Comparison of ENCODE assay signal across 14 cellular contexts in the genomic region with DNA sequence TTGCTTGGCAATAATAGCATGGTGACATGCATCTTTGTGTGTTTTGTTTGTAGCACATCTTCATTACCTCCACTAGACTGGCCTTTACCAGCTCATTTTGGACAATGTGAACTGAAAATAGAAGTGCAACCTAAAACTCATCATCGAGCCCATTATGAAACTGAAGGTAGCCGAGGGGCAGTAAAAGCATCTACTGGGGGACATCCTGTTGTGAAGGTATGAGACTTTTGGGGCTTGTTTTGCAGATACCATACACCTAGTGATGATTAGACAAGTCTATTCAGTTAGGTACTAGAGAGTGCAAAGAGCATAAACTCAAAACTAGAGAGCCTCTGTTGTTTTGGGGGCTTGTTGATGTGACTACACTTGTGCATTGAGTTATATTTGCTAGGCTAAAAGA. TPM values are rescaled to one million over a fixed set of nuclear protein-coding genes. Genes with fewer than 3 reads are reported as not detected.
DNase-seq lines count a peak whose midpoint lies in the region; ATAC-seq, FAIRE-seq and TF ChIP-seq lines count a peak whose summit lies in the region.
"Had no signal": no experiment of that assay in that cellular context is flagged by ENCODE, and none has a peak within 500 bp of the region (broad histone marks: within the 10 kb centered on the region; RNA-seq: fewer than 3 reads in every experiment).

No MANE protein-coding gene starts in this region.

- no peak overlapping the region for H3K4me3 Mint-ChIP-seq in immature natural killer cell
- H3K4me3 Mint-ChIP-seq: CD14-positive monocyte, naive B cell had no signal

- ATAC-seq in HG03159 (IDR thresholded peaks at IDR 0.05; ENCODE audit: unreplicated experiment) (peak; percentile 64), sciatic nerve (no peak), HG03571 (IDR thresholded peaks at IDR 0.05; ENCODE audit: unreplicated experiment) (no peak)
- ATAC-seq: left ventricle myocardium superior had no signal

- peaks cover 65 to 81% of the 10 kb centered on the region in 2 donors for H3K4me1 Mint-ChIP-seq in immature natural killer cell

- peak overlapping the region in 5 of 6 donors; percentile 9 to 69 (median 54) for H3K27ac Mint-ChIP-seq in immature natural killer cell

- intact Hi-C loops in sciatic nerve (cut with DNase I), result no loop called here

- TF ChIP-seq POLR2A in GM12891 (IDR thresholded peaks at IDR 0.05; ENCODE audit: low read depth, low read length), result no peak

- no peaks in the 10 kb centered on the region for H3K27me3 Mint-ChIP-seq in immature natural killer cell (ENCODE audit: low read depth in 3 of 3)
- H3K27me3 Mint-ChIP-seq: naive B cell had no signal

- DNase-seq in GM12891 (ENCODE audit: insufficient read length, low spot score) (no peak), GM19239 (ENCODE audit: insufficient read length, low spot score) (peak; percentile 10), immature natural killer cell (no peak), sciatic nerve (ENCODE audit: low spot score) (no peak), HEK293T (ENCODE audit: extremely low spot score) (no peak)
- DNase-seq: activated gamma-delta T cell treated with Interleukin-2 at 50 U/mL for 16 hours; left ventricle myocardium superior; naive B cell; NCI-H2029 treated with DMSO at 0.1 percent for 48 hours; NCI-H748 treated with DMSO at 0.1 percent for 48 hours; stimulated activated CD4-positive, alpha-beta T cell treated with anti-CD3 and anti-CD28 coated beads, Interleukin-1b, Interleukin-23, amount 100 ng/mL, for 48 hours had no signal

- no peaks in the 10 kb centered on the region for H3K9me3 Mint-ChIP-seq in immature natural killer cell
- H3K9me3 Mint-ChIP-seq: CD14-positive monocyte, naive B cell had no signal

- peaks cover 0 to 12% (median 4%) of the 10 kb centered on the region in 3 donors for H3K36me3 Mint-ChIP-seq in immature natural killer cell
- H3K36me3 Mint-ChIP-seq: naive B cell had no signal

- FAIRE-seq in GM12891 (lab: Jason Lieb, UNC), result peak; percentile 79
- FAIRE-seq in GM19239 (lab: Jason Lieb, UNC), result peak; percentile 93

- POLR2A ChIA-PET in HEK293T (lab: Yijun Ruan, JAX), result interaction anchor here (0.6 kb wide), 1 partner anchor 16 kb away, joined by 6 read pairs; no protein-coding TSS in a partner anchor

- CTCF ChIA-PET in HEK293T (lab: Yijun Ruan, JAX), result interaction anchor here (0.6 kb wide), 1 partner anchor 290 kb away, joined by 3 read pairs; no protein-coding TSS in a partner anchor

TF ChIP-seq in GM12891, 5 proteins besides CTCF, POLR2A, EP300 and RAD21:
- TF ChIP-seq SPI1 (IDR thresholded peaks at IDR 0.05; ENCODE audit: low read depth, low read length) (0 out of 2 replicates have a peak, but pooled peaks have one; percentile 8), POU2F2 (IDR thresholded peaks at IDR 0.05; ENCODE audit: low read depth, low read length) (no peak)

TF ChIP-seq in HEK293T, 16 proteins besides CTCF, POLR2A, EP300 and RAD21:
- no peak for TF ChIP-seq L3MBTL2 (conservative IDR thresholded peaks at IDR 0.05)
- no peak for TF ChIP-seq ARNT (IDR thresholded peaks at IDR 0.05)
- no peak for TF ChIP-seq FOXK2 (IDR thresholded peaks at IDR 0.05)
- TF ChIP-seq LEF1 (IDR thresholded peaks at IDR 0.05; ENCODE audit: borderline replicate concordance), result no peak
- no peak for TF ChIP-seq CTBP1 (IDR thresholded peaks at IDR 0.05; ENCODE audit: borderline replicate concordance)
- TF ChIP-seq NFRKB (IDR thresholded peaks at IDR 0.05), result no peak
- no peak for TF ChIP-seq BHLHE40 (IDR thresholded peaks at IDR 0.05; ENCODE audit: borderline replicate concordance)
- TF ChIP-seq HDGF (IDR thresholded peaks at IDR 0.05; ENCODE audit: borderline replicate concordance), result no peak
- TF ChIP-seq, protein P1, sequence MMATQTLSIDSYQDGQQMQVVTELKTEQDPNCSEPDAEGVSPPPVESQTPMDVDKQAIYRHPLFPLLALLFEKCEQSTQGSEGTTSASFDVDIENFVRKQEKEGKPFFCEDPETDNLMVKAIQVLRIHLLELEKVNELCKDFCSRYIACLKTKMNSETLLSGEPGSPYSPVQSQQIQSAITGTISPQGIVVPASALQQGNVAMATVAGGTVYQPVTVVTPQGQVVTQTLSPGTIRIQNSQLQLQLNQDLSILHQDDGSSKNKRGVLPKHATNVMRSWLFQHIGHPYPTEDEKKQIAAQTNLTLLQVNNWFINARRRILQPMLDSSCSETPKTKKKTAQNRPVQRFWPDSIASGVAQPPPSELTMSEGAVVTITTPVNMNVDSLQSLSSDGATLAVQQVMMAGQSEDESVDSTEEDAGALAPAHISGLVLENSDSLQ (IDR thresholded peaks at IDR 0.05), result no peak
- no peak for TF ChIP-seq ZNF384 (IDR thresholded peaks at IDR 0.05)
- TF ChIP-seq FOXM1 (IDR thresholded peaks at IDR 0.05; ENCODE audit: borderline replicate concordance), result no peak
- no peak for TF ChIP-seq ELF4 (IDR thresholded peaks at IDR 0.05)
- TF ChIP-seq FOXA1 (IDR thresholded peaks at IDR 0.05), result no peak
- TF ChIP-seq TARDBP (IDR thresholded peaks at IDR 0.05), result no peak
- no peak for TF ChIP-seq SP1 (IDR thresholded peaks at IDR 0.05)
- no peak for TF ChIP-seq SUZ12 (IDR thresholded peaks at IDR 0.05)

RNA-seq across cellular contexts. Expression of a gene that starts 41.2 kb away (rescaled TPM):
- 8.3 TPM for polyA plus RNA-seq in GM12891 (2012; ENCODE audit: low read depth, missing spikeins)
- 100 to 1,000 TPM in 2 of 3 donors, 10 to 100 TPM in 1; 66.5 to 160 (median 119) TPM for polyA plus RNA-seq in immature natural killer cell
- total RNA-seq in sciatic nerve, result 66.4 TPM
